Comparison of ENCODE assay signal across 13 cellular contexts in the genomic region with DNA sequence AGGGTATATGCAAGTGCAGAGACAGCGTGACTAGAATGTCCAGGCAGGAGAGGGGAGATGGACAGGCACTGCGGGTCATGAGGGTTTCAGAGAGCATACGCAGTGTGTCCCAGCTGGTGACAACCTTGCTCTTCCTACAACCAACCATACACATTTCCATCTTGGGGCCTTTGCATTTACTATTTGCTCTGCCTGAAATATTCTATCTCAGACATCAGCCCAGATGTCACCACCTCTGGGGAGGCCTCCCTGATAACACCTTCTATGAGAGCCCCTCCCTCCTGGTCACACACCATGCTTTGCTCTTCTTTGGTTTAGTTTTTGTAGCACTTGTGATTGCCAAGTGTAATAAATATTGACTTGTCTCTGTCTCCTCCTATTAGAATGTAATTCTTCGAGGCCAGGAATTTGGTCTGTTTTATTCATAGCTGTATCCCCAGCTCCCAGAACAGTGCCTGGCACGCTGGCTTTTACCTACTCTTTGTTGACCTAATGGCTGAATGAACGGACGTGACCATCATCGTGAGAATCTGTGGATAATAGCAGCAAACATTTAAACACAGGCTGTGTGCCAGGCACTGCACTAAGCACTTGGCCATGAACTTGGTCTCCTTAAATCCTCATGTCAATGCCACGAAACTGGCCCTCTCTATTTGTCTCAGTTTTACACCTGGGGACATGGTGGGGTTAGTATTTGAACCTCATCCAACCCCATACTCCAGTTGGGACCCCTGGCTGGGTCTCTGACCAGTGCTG. TPM values are rescaled to one million over a fixed set of nuclear protein-coding genes. Genes with fewer than 3 reads are reported as not detected.
DNase-seq lines count a peak whose midpoint lies in the region; ATAC-seq and TF ChIP-seq lines count a peak whose summit lies in the region.
"Had no signal": no experiment of that assay in that cellular context is flagged by ENCODE, and none has a peak within 500 bp of the region (broad histone marks: within the 10 kb centered on the region; RNA-seq: fewer than 3 reads in every experiment).

No MANE protein-coding gene starts in this region.

- H3K9me3 Mint-ChIP-seq in immature natural killer cell = no peaks in the 10 kb centered on the region
- H3K9me3 Mint-ChIP-seq: activated CD4-positive, alpha-beta memory T cell treated with anti-CD3 and anti-CD28 coated beads, Interleukin-2, amount 10 ng/mL, durations not matched to agents 7 days and 5 days had no signal

- TF ChIP-seq CTCF in GM12864 (IDR thresholded peaks at IDR 0.05; ENCODE audit: low read depth, low read length, missing control alignments) = no peak

- H3K4me3 Mint-ChIP-seq in immature natural killer cell = peak overlapping the region; percentile 83 to 94 (median 88)
- H3K4me3 Mint-ChIP-seq: activated CD4-positive, alpha-beta memory T cell treated with anti-CD3 and anti-CD28 coated beads, Interleukin-2, amount 10 ng/mL, durations not matched to agents 7 days and 5 days; CD4-positive, CD25-positive, alpha-beta regulatory T cell had no signal

- H3K4me3 ChIP-seq in GM12864 (ENCODE audit: low read depth, low read length) = peak overlapping the region; percentile 54
- peak overlapping the region; percentile 32 for H3K4me3 ChIP-seq in Jurkat, Clone E6-1 (ENCODE audit: low read length)
- H3K4me3 ChIP-seq: lung had no signal

- DNase-seq in GM12864 (ENCODE audit: low read depth) (no peak), immature natural killer cell (peak in 2 of 3 donors; percentile 35 to 42), DMS79 (lab: John Stamatoyannopoulos, UW) (no peak)
- DNase-seq in Jurkat, Clone E6-1 (ENCODE audit: low read depth, low spot score) = no peak
- no peak for DNase-seq in stimulated activated CD4-positive, alpha-beta T cell treated with anti-CD3 and anti-CD28 coated beads, Interleukin-4, amount 100 ng/mL, for 24 hours
- DNase-seq: amniotic stem cell, glutamatergic neuron had no signal

- H3K36me3 Mint-ChIP-seq in immature natural killer cell = peaks cover 4 to 21% (median 5%) of the 10 kb centered on the region in 3 donors
- H3K36me3 Mint-ChIP-seq: CD4-positive, CD25-positive, alpha-beta regulatory T cell had no signal

- peak; percentile 12 for ATAC-seq in GM21447 (IDR thresholded peaks at IDR 0.05; ENCODE audit: unreplicated experiment)
- ATAC-seq in HG03520 (IDR thresholded peaks at IDR 0.05; ENCODE audit: unreplicated experiment) = no peak
- no peak for ATAC-seq in GM21360 (IDR thresholded peaks at IDR 0.05; ENCODE audit: unreplicated experiment)

- H3K4me1 Mint-ChIP-seq in immature natural killer cell = peaks cover 97 to 100% of the 10 kb centered on the region in 2 donors

- H3K27me3 Mint-ChIP-seq in immature natural killer cell (ENCODE audit: low read depth in 3 of 3) = peaks cover 4 to 12% (median 7%) of the 10 kb centered on the region in 3 donors
- H3K27me3 Mint-ChIP-seq: activated CD4-positive, alpha-beta memory T cell treated with anti-CD3 and anti-CD28 coated beads, Interleukin-2, amount 10 ng/mL, durations not matched to agents 7 days and 5 days had no signal

- H3K27ac Mint-ChIP-seq in immature natural killer cell = peak overlapping the region; percentile 96 to 99 (median 99)

RNA-seq across cellular contexts. Expression of gene PLCG2, which starts 51.9 kb away (rescaled TPM):
- 21.3 TPM for polyA plus RNA-seq in Jurkat, Clone E6-1 (2012; ENCODE audit: insufficient read depth, insufficient read length)
- polyA plus RNA-seq in immature natural killer cell = 10 to 100 TPM; 24.4 to 91.6 (median 46.4) TPM

Comparison
In these comparisons a context has a peak if more than half of its experiments do, and no peak if none do; other contexts are left out.
1. DNase-seq: peak in immature natural killer cell (2 of 3); none in GM12864 (single experiment), Jurkat, Clone E6-1 (single experiment), stimulated activated CD4-positive, alpha-beta T cell treated with anti-CD3 and anti-CD28 coated beads, Interleukin-4, amount 100 ng/mL, for 24 hours (single experiment) and DMS79 (single experiment).